Comparison of ENCODE assay signal across 8 cellular contexts in the genomic region with DNA sequence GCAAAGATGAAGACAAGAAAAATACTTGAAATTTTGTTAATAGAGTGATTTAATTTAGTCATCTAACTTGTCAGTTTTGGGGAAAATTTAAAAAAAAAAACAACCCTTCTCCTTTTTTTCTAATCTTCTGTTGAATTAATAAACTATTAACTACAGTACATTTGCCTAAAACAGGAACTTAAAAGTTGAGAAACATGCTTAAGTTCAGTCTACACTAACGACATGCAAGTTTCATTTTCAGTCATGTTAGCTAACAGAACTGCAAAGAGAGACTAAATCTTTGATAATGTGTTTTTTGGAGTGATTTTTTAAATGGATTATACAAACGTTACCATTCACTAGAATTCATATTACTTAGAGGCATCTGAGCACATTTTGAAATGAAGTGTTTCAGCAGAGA.
DNase-seq lines count a peak whose midpoint lies in the region; ATAC-seq and TF ChIP-seq lines count a peak whose summit lies in the region.

No MANE protein-coding gene starts in this region.

- no peaks in the 10 kb centered on the region for H3K9me2 ChIP-seq in HCT116 (ENCODE audit: insufficient read depth)

- H3K4me3 ChIP-seq in HCT116 (replicated peaks in 1 of 2; ENCODE audit: low read depth in 1 of 2, low read length in 2 of 2) (no peak overlapping the region), NB4 (ENCODE audit: low read depth, low read length) (peak overlapping the region; percentile 58), left lung (no peak overlapping the region)

- no peaks in the 10 kb centered on the region for H3K36me3 ChIP-seq in HCT116 (ENCODE audit: control insufficient read depth in 1 of 2, insufficient read depth in 2 of 2, low read length in 2 of 2)
- no peaks in the 10 kb centered on the region for H3K36me3 ChIP-seq in left lung

- ATAC-seq in GM18502 (IDR thresholded peaks at IDR 0.05; ENCODE audit: poor library complexity, unreplicated experiment) (peak; percentile 51), HCT116 (no peak), left lung (peak; percentile 51)

- no peaks in the 10 kb centered on the region for H3K27me3 ChIP-seq in HCT116 (ENCODE audit: insufficient read depth, low read length)
- no peaks in the 10 kb centered on the region for H3K27me3 ChIP-seq in left lung

- DNase-seq in HCT116 (ENCODE audit: low read depth, low spot score) (no peak), NB4 (ENCODE audit: low read depth) (peak; percentile 80), left lung (no peak), T-helper 9 cell (no peak), NCI-H524 treated with DMSO at 0.1 percent for 48 hours (lab: John Stamatoyannopoulos, UW) (no peak)
- no peak for DNase-seq in effector CD4-positive, alpha-beta T cell
- DNase-seq in activated CD8-positive, alpha-beta memory T cell treated with anti-CD3 and anti-CD28 coated beads, Interleukin-2, amount 50 U/mL, for 48 hours: no peak

- TF ChIP-seq CTCF in HCT116 (IDR thresholded peaks at IDR 0.05 in 2 of 3, conservative IDR thresholded peaks at IDR 0.05 in 1 of 3; ENCODE audit: borderline replicate concordance in 1 of 3, insufficient read depth in 1 of 3, low read depth in 2 of 3, low read length in 2 of 3) (no peak), NB4 (IDR thresholded peaks at IDR 0.05; ENCODE audit: low read depth, low read length) (no peak), left lung (IDR thresholded peaks at IDR 0.05) (no peak)

- H3K9me3 ChIP-seq in HCT116 (ENCODE audit: control insufficient read depth in 1 of 2, insufficient read depth in 1 of 2, low read depth in 1 of 2, low read length in 2 of 2) (no peaks in the 10 kb centered on the region), left lung (no peaks in the 10 kb centered on the region)

- TF ChIP-seq POLR2A in HCT116 (IDR thresholded peaks at IDR 0.05; ENCODE audit: borderline replicate concordance, extremely low read depth, insufficient read depth, insufficient read length) (no peak), NB4 (IDR thresholded peaks at IDR 0.05; ENCODE audit: extremely low read depth, insufficient read length) (no peak)

- no TSS peak for BruUV-seq in HCT116 (replicated peaks; lab: Mats Ljungman, UMichigan)

- intact Hi-C loops in HCT116 (cut with micrococcal nuclease): no loop called here
- intact Hi-C loops in left lung (cut with DNase I): no loop called here

- no peaks in the 10 kb centered on the region for H4K20me1 ChIP-seq in HCT116 (ENCODE audit: insufficient read depth)

- RAD21 ChIA-PET in HCT116 (lab: Charles Lee; ENCODE audit: low non-redundant PET in 1 of 2, low total read pairs in 2 of 2, uncharacterized antibody in 2 of 2, unreplicated experiment in 2 of 2): no interaction called here

- H3K79me2 ChIP-seq in HCT116 (ENCODE audit: insufficient read depth, low read length): no peaks in the 10 kb centered on the region

- CTCF ChIA-PET in HCT116 (lab: Charles Lee): no interaction called here

- peak overlapping the region; percentile 36 for H2AFZ ChIP-seq in HCT116 (ENCODE audit: low read depth, low read length, poor library complexity, severe bottlenecking)

- no peak overlapping the region for H3K27ac ChIP-seq in HCT116 (ENCODE audit: low read depth, low read length)
- peak overlapping the region; percentile 75 to 85 for H3K27ac ChIP-seq in left lung

- H3K4me2 ChIP-seq in HCT116 (ENCODE audit: low read length): no peak overlapping the region

- no peak overlapping the region for H3K9ac ChIP-seq in HCT116 (ENCODE audit: low read length)

- no peaks in the 10 kb centered on the region for H3K4me1 ChIP-seq in HCT116 (ENCODE audit: control insufficient read depth in 1 of 2, insufficient read depth in 2 of 2, low read length in 2 of 2)
- peaks cover 26 to 77% of the 10 kb centered on the region in 2 donors for H3K4me1 ChIP-seq in left lung

- no peak for TF ChIP-seq RAD21 in HCT116 (IDR thresholded peaks at IDR 0.05; ENCODE audit: low read depth)

- POLR2A ChIA-PET in HCT116 (lab: Charles Lee): no interaction called here

TF ChIP-seq in HCT116, 20 proteins besides CTCF, POLR2A, EP300 and RAD21:
- TF ChIP-seq SIN3A (IDR thresholded peaks at IDR 0.05; ENCODE audit: low read depth) (no peak), EZH2 (IDR thresholded peaks at IDR 0.05) (no peak), EGR1 (IDR thresholded peaks at IDR 0.05; ENCODE audit: low read depth) (no peak), TCF7L2 (IDR thresholded peaks at IDR 0.05; ENCODE audit: borderline replicate concordance, extremely low read depth, insufficient read depth, insufficient read length) (no peak), EZH2phosphoT487 (IDR thresholded peaks at IDR 0.05; ENCODE audit: borderline replicate concordance) (no peak), CBX3 (IDR thresholded peaks at IDR 0.05; ENCODE audit: low read depth) (no peak), SP1 (IDR thresholded peaks at IDR 0.05; ENCODE audit: low read depth) (no peak), ZFX (IDR thresholded peaks at IDR 0.05) (no peak), JUND (IDR thresholded peaks at IDR 0.05) (no peak), ZNF274 (IDR thresholded peaks at IDR 0.05; ENCODE audit: low read depth, low read length) (no peak), FOSL1 (IDR thresholded peaks at IDR 0.05; ENCODE audit: low read depth) (no peak)
- TF ChIP-seq, protein P1, sequence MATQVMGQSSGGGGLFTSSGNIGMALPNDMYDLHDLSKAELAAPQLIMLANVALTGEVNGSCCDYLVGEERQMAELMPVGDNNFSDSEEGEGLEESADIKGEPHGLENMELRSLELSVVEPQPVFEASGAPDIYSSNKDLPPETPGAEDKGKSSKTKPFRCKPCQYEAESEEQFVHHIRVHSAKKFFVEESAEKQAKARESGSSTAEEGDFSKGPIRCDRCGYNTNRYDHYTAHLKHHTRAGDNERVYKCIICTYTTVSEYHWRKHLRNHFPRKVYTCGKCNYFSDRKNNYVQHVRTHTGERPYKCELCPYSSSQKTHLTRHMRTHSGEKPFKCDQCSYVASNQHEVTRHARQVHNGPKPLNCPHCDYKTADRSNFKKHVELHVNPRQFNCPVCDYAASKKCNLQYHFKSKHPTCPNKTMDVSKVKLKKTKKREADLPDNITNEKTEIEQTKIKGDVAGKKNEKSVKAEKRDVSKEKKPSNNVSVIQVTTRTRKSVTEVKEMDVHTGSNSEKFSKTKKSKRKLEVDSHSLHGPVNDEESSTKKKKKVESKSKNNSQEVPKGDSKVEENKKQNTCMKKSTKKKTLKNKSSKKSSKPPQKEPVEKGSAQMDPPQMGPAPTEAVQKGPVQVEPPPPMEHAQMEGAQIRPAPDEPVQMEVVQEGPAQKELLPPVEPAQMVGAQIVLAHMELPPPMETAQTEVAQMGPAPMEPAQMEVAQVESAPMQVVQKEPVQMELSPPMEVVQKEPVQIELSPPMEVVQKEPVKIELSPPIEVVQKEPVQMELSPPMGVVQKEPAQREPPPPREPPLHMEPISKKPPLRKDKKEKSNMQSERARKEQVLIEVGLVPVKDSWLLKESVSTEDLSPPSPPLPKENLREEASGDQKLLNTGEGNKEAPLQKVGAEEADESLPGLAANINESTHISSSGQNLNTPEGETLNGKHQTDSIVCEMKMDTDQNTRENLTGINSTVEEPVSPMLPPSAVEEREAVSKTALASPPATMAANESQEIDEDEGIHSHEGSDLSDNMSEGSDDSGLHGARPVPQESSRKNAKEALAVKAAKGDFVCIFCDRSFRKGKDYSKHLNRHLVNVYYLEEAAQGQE (IDR thresholded peaks at IDR 0.05; ENCODE audit: low read depth): no peak
- TF ChIP-seq, protein P2, sequence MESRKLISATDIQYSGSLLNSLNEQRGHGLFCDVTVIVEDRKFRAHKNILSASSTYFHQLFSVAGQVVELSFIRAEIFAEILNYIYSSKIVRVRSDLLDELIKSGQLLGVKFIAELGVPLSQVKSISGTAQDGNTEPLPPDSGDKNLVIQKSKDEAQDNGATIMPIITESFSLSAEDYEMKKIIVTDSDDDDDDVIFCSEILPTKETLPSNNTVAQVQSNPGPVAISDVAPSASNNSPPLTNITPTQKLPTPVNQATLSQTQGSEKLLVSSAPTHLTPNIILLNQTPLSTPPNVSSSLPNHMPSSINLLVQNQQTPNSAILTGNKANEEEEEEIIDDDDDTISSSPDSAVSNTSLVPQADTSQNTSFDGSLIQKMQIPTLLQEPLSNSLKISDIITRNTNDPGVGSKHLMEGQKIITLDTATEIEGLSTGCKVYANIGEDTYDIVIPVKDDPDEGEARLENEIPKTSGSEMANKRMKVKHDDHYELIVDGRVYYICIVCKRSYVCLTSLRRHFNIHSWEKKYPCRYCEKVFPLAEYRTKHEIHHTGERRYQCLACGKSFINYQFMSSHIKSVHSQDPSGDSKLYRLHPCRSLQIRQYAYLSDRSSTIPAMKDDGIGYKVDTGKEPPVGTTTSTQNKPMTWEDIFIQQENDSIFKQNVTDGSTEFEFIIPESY (IDR thresholded peaks at IDR 0.05; ENCODE audit: extremely low read depth, insufficient replicate concordance, low read length): no peak
- TF ChIP-seq, protein P3, sequence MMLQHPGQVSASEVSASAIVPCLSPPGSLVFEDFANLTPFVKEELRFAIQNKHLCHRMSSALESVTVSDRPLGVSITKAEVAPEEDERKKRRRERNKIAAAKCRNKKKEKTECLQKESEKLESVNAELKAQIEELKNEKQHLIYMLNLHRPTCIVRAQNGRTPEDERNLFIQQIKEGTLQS (IDR thresholded peaks at IDR 0.05): no peak
